10 cellular contexts compared by ENCODE assay signal in genomic region chr7:49773082-49773938, GRCh38. TPM values are rescaled to one million over a fixed set of nuclear protein-coding genes. Genes with fewer than 3 reads are reported as not detected.
DNase-seq lines count a peak whose midpoint lies in the region; ATAC-seq and TF ChIP-seq lines count a peak whose summit lies in the region.
"Had no signal": no experiment of that assay in that cellular context is flagged by ENCODE, and none has a peak within 500 bp of the region (broad histone marks: within the 10 kb centered on the region; RNA-seq: fewer than 3 reads in every experiment).

VWC2 (plus strand) TSS chr7:49773638; CDS start chr7:49775436, 1,798 bp downstream.

- H3K27me3 Mint-ChIP-seq in IgD-negative memory B cell = peaks cover 40% of the 10 kb centered on the region

- H3K9me3 Mint-ChIP-seq in IgD-negative memory B cell = no peaks in the 10 kb centered on the region

- no peak within 1 kb of the TSS for H3K27ac ChIP-seq in foreskin keratinocyte

- peak; percentile 36 for ATAC-seq in foreskin keratinocyte
- ATAC-seq in HG02938 (IDR thresholded peaks at IDR 0.05; ENCODE audit: unreplicated experiment) = no peak
- ATAC-seq: Panc1 had no signal

- H3K9me3 ChIP-seq in neuron (ENCODE audit: low read length) = no peaks in the 10 kb centered on the region

- H3K27me3 ChIP-seq in foreskin keratinocyte (peaks cover 70% of the 10 kb centered on the region), neuron (ENCODE audit: insufficient read depth, low read length) (peaks cover 62% of the 10 kb centered on the region)

- peak within 1 kb of the TSS; percentile 51 for H2AFZ ChIP-seq in neuron (ENCODE audit: low read depth, low read length)

- H3K4me1 ChIP-seq in foreskin keratinocyte (no peaks in the 10 kb centered on the region), neuron (ENCODE audit: insufficient read depth, low read length) (peaks cover 18% of the 10 kb centered on the region)

- H3K4me3 ChIP-seq in neuron (ENCODE audit: low read length) = peak within 1 kb of the TSS; percentile 28

- TF ChIP-seq CTCF in foreskin keratinocyte (conservative IDR thresholded peaks at IDR 0.05) = no peak

- H3K27ac Mint-ChIP-seq in IgD-negative memory B cell = peak within 1 kb of the TSS in 1 of 3 donors; percentile 84

- peaks cover 6 to 13% (median 11%) of the 10 kb centered on the region in 3 donors for H3K4me1 Mint-ChIP-seq in IgD-negative memory B cell

- DNase-seq in CD1c-positive myeloid dendritic cell (ENCODE audit: extremely low spot score) = peak; percentile 5
- no peak for DNase-seq in foreskin keratinocyte
- no peak for DNase-seq in DMS79 treated with DMSO at 0.1 percent for 48 hours (lab: John Stamatoyannopoulos, UW)
- DNase-seq in DMS79 (lab: John Stamatoyannopoulos, UW) = no peak
- DNase-seq in stimulated activated CD4-positive, alpha-beta T cell treated with anti-CD3 and anti-CD28 coated beads, Interleukin-15, amount 100 ng/mL, for 24 hours = no peak
- DNase-seq: EL had no signal

- H3K4me3 Mint-ChIP-seq in IgD-negative memory B cell = peak within 1 kb of the TSS; percentile 40 to 84 (median 74)

- H3K36me3 Mint-ChIP-seq in IgD-negative memory B cell = no peaks in the 10 kb centered on the region

- H3K36me3 ChIP-seq in neuron (ENCODE audit: insufficient read depth, low read length) = no peaks in the 10 kb centered on the region

RNA-seq across cellular contexts. Expression of gene VWC2, which starts in this region (rescaled TPM):
- polyA plus RNA-seq in IgD-negative memory B cell = not detected
- total RNA-seq in foreskin keratinocyte = not detected in 2 replicates
- polyA plus RNA-seq in foreskin keratinocyte = not detected in 2 replicates

Comparison
In these comparisons a context has a peak if more than half of its experiments do, and no peak if none do; other contexts are left out.
1. Peak in ATAC-seq in foreskin keratinocyte; RNA of the gene not detected or under 1 TPM.